Comparison of ENCODE assay signal across 8 cellular contexts in genomic region chr1:9128161-9128519, GRCh38. TPM values are rescaled to one million over a fixed set of nuclear protein-coding genes. Genes with fewer than 3 reads are reported as not detected.
DNase-seq lines count a peak whose midpoint lies in the region; ATAC-seq and TF ChIP-seq lines count a peak whose summit lies in the region.

No MANE protein-coding gene starts in this region.

- H3K27ac ChIP-seq in PC-9 = no peak overlapping the region
- peak overlapping the region; percentile 86 for H3K27ac ChIP-seq in parathyroid adenoma

- H3K79me2 ChIP-seq in PC-9 (ENCODE audit: low read depth) (peaks cover 27% of the 10 kb centered on the region; the same call in 1 of the 2 replicates), parathyroid adenoma (peaks cover 3% of the 10 kb centered on the region)

- H3K9me3 ChIP-seq in PC-9 (ENCODE audit: insufficient read depth, low read depth) (no peaks in the 10 kb centered on the region), parathyroid adenoma (ENCODE audit: control insufficient read depth, low read length) (no peaks in the 10 kb centered on the region)

- H3K9me2 ChIP-seq in PC-9 (ENCODE audit: insufficient read depth) = no peaks in the 10 kb centered on the region

- peak overlapping the region; percentile 70 for H3K4me3 ChIP-seq in PC-9
- peak overlapping the region; percentile 71 for H3K4me3 ChIP-seq in fibroblast of mammary gland (ENCODE audit: control insufficient read depth, low read depth, low read length)
- H3K4me3 ChIP-seq in parathyroid adenoma (ENCODE audit: low read depth, low read length) = peak overlapping the region; percentile 85

- H3K4me1 ChIP-seq in PC-9 (replicated peaks; ENCODE audit: insufficient read depth) = peaks cover 33% of the 10 kb centered on the region
- H3K4me1 ChIP-seq in parathyroid adenoma = peaks cover 6% of the 10 kb centered on the region

- TF ChIP-seq CTCF in PC-9 (conservative IDR thresholded peaks at IDR 0.05) (no peak), fibroblast of mammary gland (conservative IDR thresholded peaks at IDR 0.05; ENCODE audit: control insufficient read depth, insufficient read depth, low read depth, low read length) (no peak), parathyroid adenoma (IDR thresholded peaks at IDR 0.05) (no peak)

- H3K36me3 ChIP-seq in PC-9 (ENCODE audit: low read depth) = no peaks in the 10 kb centered on the region
- H3K36me3 ChIP-seq in parathyroid adenoma (ENCODE audit: control insufficient read depth, insufficient read depth, low read length) = no peaks in the 10 kb centered on the region

- H3K27me3 ChIP-seq in PC-9 (ENCODE audit: insufficient read depth, low read depth) = no peaks in the 10 kb centered on the region
- no peaks in the 10 kb centered on the region for H3K27me3 ChIP-seq in parathyroid adenoma (ENCODE audit: control insufficient read depth, insufficient read depth, low read length)

- H4K20me1 ChIP-seq in PC-9 (ENCODE audit: insufficient read depth) = no peaks in the 10 kb centered on the region

- peaks cover 8% of the 10 kb centered on the region; the same call in 1 of the 2 replicates for H3F3A ChIP-seq in PC-9 (ENCODE audit: insufficient read depth, low read depth)

- POLR2A ChIA-PET in PC-9 (lab: Charles Lee; ENCODE audit: unreplicated experiment) = interaction anchor here (0.8 kb wide), 1 partner anchor 285 kb away, joined by 3 read pairs; no protein-coding TSS in a partner anchor

- intact Hi-C loops in PC-9 (cut with micrococcal nuclease; ENCODE audit: unreplicated experiment) = loop anchor here (5.0 kb wide), 2 partner anchors 54 to 69 kb away; no protein-coding TSS in a partner anchor

- H2AFZ ChIP-seq in PC-9 (peak overlapping the region; percentile 80), parathyroid adenoma (peak overlapping the region; percentile 66)

- H3K4me2 ChIP-seq in PC-9 (peak overlapping the region; percentile 82), parathyroid adenoma (ENCODE audit: low read length) (peak overlapping the region; percentile 71)

- ATAC-seq in GM18909 (IDR thresholded peaks at IDR 0.05; ENCODE audit: poor library complexity, unreplicated experiment) (peak; percentile 1), HG02840 (IDR thresholded peaks at IDR 0.05; ENCODE audit: low FRiP score, unreplicated experiment) (no peak)
- no peak for ATAC-seq in activated CD4-positive, CD25-positive, alpha-beta regulatory T cell treated with anti-CD3 and anti-CD28 coated beads, Interleukin-2, amount 50 U/mL, for 24 hours

- BruUV-seq in PC-9 (replicated peaks; lab: Mats Ljungman, UMichigan) = TSS peak; percentile 43

- CTCF ChIA-PET in PC-9 (lab: Charles Lee) = interaction anchor here (0.6 kb wide), 1 partner anchor 14 kb away, joined by 18 read pairs; no protein-coding TSS in a partner anchor

- peak overlapping the region; percentile 53 for H3K9ac ChIP-seq in parathyroid adenoma

- DNase-seq in PC-9 = peak in 1 of 2 experiments; percentile 33
- DNase-seq in fibroblast of mammary gland (ENCODE audit: low read depth) = no peak
- DNase-seq in activated gamma-delta T cell treated with Interleukin-2 at 50 U/mL for 16 hours = no peak
- DNase-seq in GDM1 (lab: John Stamatoyannopoulos, UW) = no peak

RNA-seq across cellular contexts. Expression of gene GPR157, which starts 0.8 kb away (rescaled TPM):
- total RNA-seq in PC-9 (2021) = 9.0 and 10.6 TPM in 2 replicates

RNA-seq across cellular contexts. Expression of gene SLC2A5, which starts 58.7 kb away (rescaled TPM):
- total RNA-seq in PC-9 (2021) = not detected in 2 replicates
